29 cellular contexts compared by ENCODE assay signal in genomic region chr18:460791-461190, GRCh38. TPM values are rescaled to one million over a fixed set of nuclear protein-coding genes. Genes with fewer than 3 reads are reported as not detected.
"Had no signal": no experiment of that assay in that cellular context is flagged by ENCODE, and none has a peak within 500 bp of the region (broad histone marks: within the 10 kb centered on the region; RNA-seq: fewer than 3 reads in every experiment).

No MANE protein-coding gene starts in this region.

- H3K9me3 Mint-ChIP-seq: memory B cell; natural killer cell; neural crest cell; stimulated activated naive CD8-positive, alpha-beta T cell treated with anti-CD3 and anti-CD28 coated beads, Interleukin-15, amount 100 ng/mL, for 72 hours had no signal

- H3K36me3 ChIP-seq: heart left ventricle, left ventricle myocardium inferior, pancreas, right atrium auricular region, right lobe of liver, thyroid gland, transverse colon, upper lobe of left lung had no signal

- DNase-seq: glutamatergic neuron; heart left ventricle; hypothalamus; immature natural killer cell; kidney; left ventricle myocardium inferior; naive B cell; natural killer cell; occipital lobe; pancreas; posterior cingulate gyrus; psoas muscle; right lobe of liver; stimulated activated CD4-positive, alpha-beta T cell treated with anti-CD3 and anti-CD28 coated beads, Interleukin-1b, Interleukin-23, amount 100 ng/mL, for 48 hours; stimulated activated CD4-positive, alpha-beta T cell treated with anti-CD3 and anti-CD28 coated beads, Interleukin-2, amount 100 ng/mL, for 48 hours; stimulated activated CD4-positive, alpha-beta T cell treated with anti-CD3 and anti-CD28 coated beads, Interleukin-4, amount 100 ng/mL, for 4 hours; stimulated activated CD8-positive, alpha-beta memory T cell treated with anti-CD3 and anti-CD28 coated beads, Interleukin-4, amount 100 ng/mL, for 48 hours; stimulated activated naive CD4-positive, alpha-beta T cell treated with Interleukin-2 at 50 U/mL for 16 hours; stimulated activated naive CD8-positive, alpha-beta T cell treated with anti-CD3 and anti-CD28 coated beads, Interleukin-15, amount 100 ng/mL, for 72 hours; testis; thyroid gland; transverse colon; upper lobe of left lung had no signal

- H3K27ac Mint-ChIP-seq: immature natural killer cell; memory B cell; naive B cell; natural killer cell; stimulated activated memory B cell treated with anti-CD40 and anti-IgM and Interleukin-4, amounts not matched to agents 10 μg/mL and 1 μg/mL and 100 μg/mL, for 72 hours; stimulated activated naive CD8-positive, alpha-beta T cell treated with anti-CD3 and anti-CD28 coated beads, Interleukin-15, amount 100 ng/mL, for 72 hours had no signal

- H3K4me2 ChIP-seq: smooth muscle cell had no signal

- H3K4me3 Mint-ChIP-seq: immature natural killer cell; memory B cell; naive B cell; natural killer cell; neural crest cell; stimulated activated memory B cell treated with anti-CD40 and anti-IgM and Interleukin-4, amounts not matched to agents 10 μg/mL and 1 μg/mL and 100 μg/mL, for 72 hours; stimulated activated naive CD8-positive, alpha-beta T cell treated with anti-CD3 and anti-CD28 coated beads, Interleukin-15, amount 100 ng/mL, for 72 hours had no signal

- H3K27ac ChIP-seq: heart left ventricle, left ventricle myocardium inferior, pancreas, psoas muscle, right atrium auricular region, right lobe of liver, testis, thyroid gland, transverse colon, upper lobe of left lung had no signal

- H3K36me3 Mint-ChIP-seq: immature natural killer cell; memory B cell; naive B cell; natural killer cell; stimulated activated memory B cell treated with anti-CD40 and anti-IgM and Interleukin-4, amounts not matched to agents 10 μg/mL and 1 μg/mL and 100 μg/mL, for 72 hours had no signal

- H3K9me3 ChIP-seq: heart left ventricle, left ventricle myocardium inferior, pancreas, psoas muscle, right atrium auricular region, right lobe of liver, testis, thyroid gland, transverse colon, upper lobe of left lung had no signal

- H3K27me3 ChIP-seq: heart left ventricle, pancreas, right atrium auricular region, right lobe of liver, testis, thyroid gland, transverse colon, upper lobe of left lung had no signal

- H3K4me3 ChIP-seq: heart left ventricle, left ventricle myocardium inferior, lung, pancreas, psoas muscle, right atrium auricular region, right lobe of liver, smooth muscle cell, testis, thyroid gland, transverse colon, upper lobe of left lung had no signal

- ATAC-seq: heart left ventricle; natural killer cell; pancreas; psoas muscle; right lobe of liver; stimulated activated memory B cell treated with anti-CD40 and anti-IgM and Interleukin-4, amounts not matched to agents 10 μg/mL and 1 μg/mL and 100 μg/mL, for 72 hours; stimulated activated naive CD8-positive, alpha-beta T cell treated with anti-CD3 and anti-CD28 coated beads, Interleukin-15, amount 100 ng/mL, for 72 hours had no signal

- H3K4me1 ChIP-seq: pancreas, right lobe of liver had no signal

- H3K4me1 Mint-ChIP-seq: immature natural killer cell; memory B cell; stimulated activated memory B cell treated with anti-CD40 and anti-IgM and Interleukin-4, amounts not matched to agents 10 μg/mL and 1 μg/mL and 100 μg/mL, for 72 hours; stimulated activated naive CD8-positive, alpha-beta T cell treated with anti-CD3 and anti-CD28 coated beads, Interleukin-15, amount 100 ng/mL, for 72 hours had no signal

RNA-seq across cellular contexts. Expression of gene COLEC12, which starts 39.7 kb away (rescaled TPM):
- total RNA-seq: natural killer cell had no signal
